ENCODE assay signal across 8 cellular contexts in the genomic region with DNA sequence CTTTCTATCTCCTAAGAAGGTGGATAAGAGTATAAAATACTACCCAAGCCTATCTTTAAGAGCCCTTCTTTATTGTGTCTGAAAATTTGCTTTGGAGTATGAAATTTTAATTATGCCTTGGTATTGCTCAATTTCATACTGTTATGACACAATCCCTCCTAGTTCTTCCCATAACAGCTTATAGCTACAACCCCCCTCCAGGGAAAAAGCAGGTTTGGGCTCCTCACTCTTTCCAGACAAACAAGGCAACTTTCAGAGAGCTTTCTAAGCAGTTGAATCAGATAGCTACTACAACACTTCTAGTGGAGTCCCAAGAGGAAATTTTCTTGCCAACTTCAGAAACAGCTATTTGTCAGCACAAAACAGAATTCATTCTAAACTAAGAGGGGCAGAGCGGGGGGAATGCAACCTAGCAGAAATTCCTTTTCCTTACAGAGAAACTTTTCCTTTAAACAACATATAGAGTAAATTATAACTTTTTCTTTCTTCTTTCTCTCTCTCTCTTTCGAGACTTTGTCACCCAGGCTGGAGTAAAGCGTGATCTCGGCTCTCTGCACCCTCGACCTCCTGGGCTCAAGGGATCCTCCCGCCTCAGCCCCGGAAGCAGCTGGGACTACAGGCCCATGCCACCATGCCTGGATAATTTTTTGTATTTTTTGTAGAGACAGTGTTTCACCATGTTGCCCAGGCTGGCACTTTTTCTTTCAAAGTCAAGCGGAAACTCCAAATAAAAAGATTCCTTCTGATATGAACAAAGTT. TPM values are rescaled to one million over a fixed set of nuclear protein-coding genes. Genes with fewer than 3 reads are reported as not detected.
A peak's percentile ranks its signal among the peaks of the same experiment; 100 is the strongest.
DNase-seq lines count a peak whose midpoint lies in the region; ATAC-seq, FAIRE-seq and TF ChIP-seq lines count a peak whose summit lies in the region.

No MANE protein-coding gene starts in this region.

- no peak overlapping the region for H2BK20ac ChIP-seq in IMR-90 (ENCODE audit: low read depth, low read length)

- H3K9me1 ChIP-seq in IMR-90 (ENCODE audit: insufficient read depth, low read length) = 0 out of 2 replicates have a peak, but pooled peaks cover 3% of the 10 kb centered on the region

- peak overlapping the region; percentile 72 for H3K27ac Mint-ChIP-seq in MCF 10A (ENCODE audit: low read depth, unreplicated experiment)

- no peak overlapping the region for H4K91ac ChIP-seq in IMR-90 (ENCODE audit: insufficient read depth, low read depth, low read length)

- DNase-seq in IMR-90 (peak; percentile 74), MCF 10A (ENCODE audit: unreplicated experiment) (peak; percentile 91), left lung (peak in 1 of 2 donors; percentile 39), thyroid gland (peak; percentile 50 to 53), GM12891 (ENCODE audit: insufficient read length, low spot score) (no peak), AML-193 (lab: John Stamatoyannopoulos, UW) (no peak)
- no peak for DNase-seq in effector CD8-positive, alpha-beta T cell (lab: John Stamatoyannopoulos, UW)

- dilution Hi-C loops in IMR-90 (cut with HindIII; ENCODE audit: low sequenced_read_pairs, unreplicated experiment) = no loop called here

- H2AFZ ChIP-seq in IMR-90 (replicated peaks; ENCODE audit: low read length, poor library complexity) = no peak overlapping the region

- H3K27ac ChIP-seq in IMR-90 (ENCODE audit: insufficient read depth, low read length) (peak overlapping the region; percentile 95), left lung (peak overlapping the region; percentile 46 to 67), thyroid gland (peak overlapping the region; percentile 52 to 70 (median 56))

- H4K20me1 ChIP-seq in IMR-90 (ENCODE audit: insufficient read depth, low read length) = peaks cover 24% of the 10 kb centered on the region

- peak overlapping the region; percentile 57; the same call in 1 of the 2 replicates for H2AK5ac ChIP-seq in IMR-90 (ENCODE audit: low read depth, low read length)

- in situ Hi-C loops in IMR-90 (cut with MboI; ENCODE audit: low sequenced_read_pairs) = no loop called here

- peaks cover 27 to 66% of the 10 kb centered on the region in 2 experiments for H3K79me1 ChIP-seq in IMR-90 (ENCODE audit: low read depth in 1 of 2, low read length in 2 of 2)

- peak overlapping the region; percentile 30; the same call in 1 of the 2 replicates for H3K4ac ChIP-seq in IMR-90 (ENCODE audit: low read depth, low read length)

- no peak for FAIRE-seq in GM12891 (lab: Jason Lieb, UNC)

- H2BK15ac ChIP-seq in IMR-90 (ENCODE audit: low read depth, low read length) = no peak overlapping the region

- H2BK120ac ChIP-seq in IMR-90 (ENCODE audit: low read depth, low read length) = no peak overlapping the region

- CTCF ChIA-PET in IMR-90 (lab: Yijun Ruan, JAX) (no interaction called here), MCF 10A (lab: Yijun Ruan, JAX) (interaction anchor here (0.9 to 1.9 kb wide), 3 partner anchors 12 to 137 kb away, joined by 3 to 7 read pairs (median 3); no protein-coding TSS in a partner anchor)

- TF ChIP-seq RAD21 in IMR-90 (IDR thresholded peaks at IDR 0.05; ENCODE audit: low read length) = no peak

- H3K14ac ChIP-seq in IMR-90 (replicated peaks; ENCODE audit: low read depth, low read length) = peak overlapping the region; percentile 41; the same call in 1 of the 2 replicates

- H3K9me3 ChIP-seq in IMR-90 (ENCODE audit: control insufficient read depth, insufficient read depth, low read length) (peaks cover 2% of the 10 kb centered on the region; the same call in 1 of the 2 replicates), left lung (no peaks in the 10 kb centered on the region), thyroid gland (no peaks in the 10 kb centered on the region)

- no peaks in the 10 kb centered on the region for H3K9me3 Mint-ChIP-seq in MCF 10A (ENCODE audit: unreplicated experiment)

- ATAC-seq in IMR-90 (ENCODE audit: low read depth) = peak; percentile 88
- ATAC-seq in left lung = peak; percentile 97
- no peak for ATAC-seq in GM21447 (IDR thresholded peaks at IDR 0.05; ENCODE audit: unreplicated experiment)

- intact Hi-C loops in IMR-90 (cut with micrococcal nuclease) (no loop called here), MCF 10A (cut with micrococcal nuclease) (no loop called here), left lung (cut with DNase I) (no loop called here), thyroid gland (cut with DNase I) (no loop called here)

- H3K4me1 Mint-ChIP-seq in MCF 10A (ENCODE audit: insufficient read depth, unreplicated experiment) = peaks cover 17% of the 10 kb centered on the region

- H3K4me3 Mint-ChIP-seq in MCF 10A (ENCODE audit: unreplicated experiment) = peak overlapping the region; percentile 38

- peaks cover 7% of the 10 kb centered on the region for H3K36me3 Mint-ChIP-seq in MCF 10A (ENCODE audit: insufficient read depth, unreplicated experiment)

- TF ChIP-seq POLR2A in IMR-90 (IDR thresholded peaks at IDR 0.05; ENCODE audit: low read depth, low read length) = no peak
- no peak for TF ChIP-seq POLR2A in thyroid gland (IDR thresholded peaks at IDR 0.05)
- no peak for TF ChIP-seq POLR2A in GM12891 (IDR thresholded peaks at IDR 0.05; ENCODE audit: low read depth, low read length)

- POLR2A ChIA-PET in IMR-90 (lab: Charles Lee; ENCODE audit: unreplicated experiment) (interaction anchor here (0.6 to 0.8 kb wide), 2 partner anchors 112 to 124 kb away, joined by 3 to 4 read pairs; no protein-coding TSS in a partner anchor), MCF 10A (lab: Yijun Ruan, JAX) (interaction anchor here (0.6 to 7.0 kb wide), 17 partner anchors 9 to 275 kb away, joined by 3 to 89 read pairs (median 6); a partner anchor contains a TSS)

- H3K4me2 ChIP-seq in IMR-90 (ENCODE audit: low read depth, low read length) = peak overlapping the region; percentile 52; the same call in 1 of the 2 replicates

- BruUV-seq in IMR-90 (replicated peaks; lab: Mats Ljungman, UMichigan) (no TSS peak), MCF 10A (replicated peaks; lab: Mats Ljungman, UMichigan) (no TSS peak)

- H3K4me1 ChIP-seq in IMR-90 (ENCODE audit: control insufficient read depth, insufficient read depth, low read length) (peaks cover 5% of the 10 kb centered on the region), left lung (peaks cover 0 to 19% of the 10 kb centered on the region in 2 donors), thyroid gland (peaks cover 16 to 20% of the 10 kb centered on the region in 2 donors)

- H3K36me3 ChIP-seq in IMR-90 (ENCODE audit: control insufficient read depth, insufficient read depth, low read length) (no peaks in the 10 kb centered on the region), left lung (no peaks in the 10 kb centered on the region), thyroid gland (no peaks in the 10 kb centered on the region)

- H3K4me3 ChIP-seq in IMR-90 (ENCODE audit: insufficient read depth, low read depth, low read length) (no peak overlapping the region), left lung (no peak overlapping the region), thyroid gland (replicated peaks in 1 of 3) (no peak overlapping the region)

- H3K9ac ChIP-seq in IMR-90 (ENCODE audit: low read depth, low read length) = peak overlapping the region; percentile 49

- peak overlapping the region; percentile 24; the same call in 1 of the 2 replicates for H3K18ac ChIP-seq in IMR-90 (ENCODE audit: low read depth, low read length)

- H2AK9ac ChIP-seq in IMR-90 (replicated peaks; ENCODE audit: low read depth, low read length, poor library complexity) = no peak overlapping the region

- no CpG with 5 or more reads among the region's 8 CpGs for WGBS in IMR-90 (ENCODE audit: extremely low coverage in 2 of 2, insufficient read length in 1 of 2), 2 experiments
- 58 to 63% methylated on average over 8 of the region's 8 CpGs for WGBS in thyroid gland, 2 donors

- H4K8ac ChIP-seq in IMR-90 (ENCODE audit: low read depth in 2 of 2, low read length in 2 of 2) = peak overlapping the region in 1 of 2 experiments; percentile 40; a peak in 1 of 4 replicates

- H3K27me3 ChIP-seq in IMR-90 (ENCODE audit: control insufficient read depth, insufficient read depth, low read length) = no peaks in the 10 kb centered on the region
- H3K27me3 ChIP-seq in left lung = no peaks in the 10 kb centered on the region
- H3K27me3 ChIP-seq in thyroid gland = no peaks in the 10 kb centered on the region

- peak overlapping the region; percentile 58 for H2BK5ac ChIP-seq in IMR-90 (ENCODE audit: low read depth, low read length, poor library complexity, severe bottlenecking)

- no peaks in the 10 kb centered on the region for H3K27me3 Mint-ChIP-seq in MCF 10A (ENCODE audit: insufficient read depth, unreplicated experiment)

- H3K56ac ChIP-seq in IMR-90 (ENCODE audit: extremely low read depth, insufficient read depth, low read length) = no peak overlapping the region

- no peak for TF ChIP-seq CTCF in IMR-90 (conservative IDR thresholded peaks at IDR 0.05; ENCODE audit: low read depth, low read length)
- no peak for TF ChIP-seq CTCF in MCF 10A (IDR thresholded peaks at IDR 0.05; ENCODE audit: unreplicated experiment)
- TF ChIP-seq CTCF in left lung (IDR thresholded peaks at IDR 0.05) = no peak
- TF ChIP-seq CTCF in thyroid gland (IDR thresholded peaks at IDR 0.05) = no peak

- H4K5ac ChIP-seq in IMR-90 (ENCODE audit: low read depth, low read length) = peak overlapping the region; percentile 41; the same call in 1 of the 2 replicates

- H3K23ac ChIP-seq in IMR-90 (ENCODE audit: low read depth, low read length) = no peak overlapping the region; the same call in 1 of the 2 replicates

TF ChIP-seq in IMR-90, 13 proteins besides CTCF, POLR2A, EP300 and RAD21 (continues in another document):
- no peak for TF ChIP-seq MAFK (IDR thresholded peaks at IDR 0.05; ENCODE audit: low read depth, low read length)

TF ChIP-seq in GM12891, 5 proteins besides CTCF, POLR2A, EP300 and RAD21 (continues in another document):
- TF ChIP-seq TAF1 (IDR thresholded peaks at IDR 0.05; ENCODE audit: low read depth, low read length) (no peak), POLR2AphosphoS5 (IDR thresholded peaks at IDR 0.05; ENCODE audit: low read depth, low read length) (no peak), PAX5 (IDR thresholded peaks at IDR 0.05; ENCODE audit: insufficient read depth, low read length, severe bottlenecking) (no peak), POU2F2 (IDR thresholded peaks at IDR 0.05; ENCODE audit: low read depth, low read length) (no peak)

RNA-seq across cellular contexts. Expression of a gene that starts 26.0 kb away (rescaled TPM):
- total RNA-seq in IMR-90 (2012; rRNA removed) = 96.8 and 108 TPM in 2 replicates
- polyA plus RNA-seq in IMR-90 (2012; rRNA removed) = 10.6 and 15.6 TPM in 2 replicates
- 2.0 and 2.7 TPM in 2 replicates for polyA plus RNA-seq in IMR-90 (2012; cell fraction: cytosol; rRNA removed)
- 4.5 and 57.4 TPM in 2 replicates for polyA plus RNA-seq in IMR-90 (2012; cell fraction: nucleus; rRNA removed; ENCODE audit: low replicate concordance)
- 91.9 and 101 TPM in 2 replicates for total RNA-seq in MCF 10A (2022)
- total RNA-seq in left lung = 10 to 100 TPM; 68.0 to 83.3 TPM
- 100 to 1,000 TPM; 120 to 168 (median 136) TPM for total RNA-seq in thyroid gland
- polyA plus RNA-seq in GM12891 (2012; ENCODE audit: low read depth, missing spikeins) = 27.1 TPM

RNA-seq across cellular contexts. Expression of a gene that starts 29.5 kb away (rescaled TPM):
- total RNA-seq in IMR-90 (2012; rRNA removed) (28.9 and 48.6 TPM in 2 replicates), MCF 10A (2022) (51.8 and 69.0 TPM in 2 replicates), left lung (10 to 100 TPM; 45.8 to 57.8 TPM), thyroid gland (10 to 100 TPM; 63.4 to 79.6 (median 73.1) TPM)
- polyA plus RNA-seq in IMR-90 (2012; rRNA removed) = 9.2 and 11.7 TPM in 2 replicates
- polyA plus RNA-seq in IMR-90 (2012; cell fraction: cytosol; rRNA removed) = 3.6 and 4.4 TPM in 2 replicates
- 1.0 and 4.6 TPM in 2 replicates for polyA plus RNA-seq in IMR-90 (2012; cell fraction: nucleus; rRNA removed; ENCODE audit: low replicate concordance)
- 4.5 TPM for polyA plus RNA-seq in GM12891 (2012; ENCODE audit: low read depth, missing spikeins)

Comparison
In these comparisons a context has a peak if more than half of its experiments do, and no peak if none do; other contexts are left out.
1. DNase-seq: peak in IMR-90 (single experiment), MCF 10A (single experiment) and thyroid gland (2 of 2); none in effector CD8-positive, alpha-beta T cell (single experiment), GM12891 (single experiment) and AML-193 (0 of 2).
2. Peak in every context shown above with its lines, with median percentiles within 50 percentile points of each other: H3K27ac ChIP-seq.